Comparison of ENCODE assay signal across 16 cellular contexts in genomic region chr17:33121272-33121671, GRCh38.
DNase-seq lines count a peak whose midpoint lies in the region; ATAC-seq and TF ChIP-seq lines count a peak whose summit lies in the region.
"Had no signal": no experiment of that assay in that cellular context is flagged by ENCODE, and none has a peak within 500 bp of the region (broad histone marks: within the 10 kb centered on the region; RNA-seq: fewer than 3 reads in every experiment).

No MANE protein-coding gene starts in this region.

- no peaks in the 10 kb centered on the region for H3K4me1 ChIP-seq in foreskin keratinocyte

- DNase-seq in activated effector memory CD4-positive, alpha-beta T cell treated with anti-CD3 and anti-CD28 coated beads, Interleukin-2, amount 50 U/mL, for 16 hours = peak; percentile 8
- no peak for DNase-seq in activated effector memory CD4-positive, alpha-beta T cell treated with Interleukin-2 at 50 U/mL for 16 hours
- DNase-seq in NOMO-1 treated with dmso at 0.1 percent for 144 hours (lab: John Stamatoyannopoulos, UW; ENCODE audit: unreplicated experiment) (peak; percentile 15), foreskin keratinocyte (no peak), activated T-cell treated with anti-CD3 and anti-CD28 coated beads for 4 hours (no peak), hypothalamus (lab: John Stamatoyannopoulos, UW) (no peak)
- DNase-seq: 8988T; AML-193; C1 segment of cervical spinal cord; CD4-positive, alpha-beta T cell; DND-41; GDM1; HCEC 1CT; HFFc6 had no signal

- ATAC-seq in foreskin keratinocyte (peak; percentile 29), HG02763 (IDR thresholded peaks at IDR 0.05; ENCODE audit: unreplicated experiment) (no peak)

- no peak overlapping the region for H3K27ac ChIP-seq in foreskin keratinocyte
- H3K27ac ChIP-seq: HL-60 had no signal

- H3K27me3 ChIP-seq in foreskin keratinocyte = no peaks in the 10 kb centered on the region

- TF ChIP-seq CTCF in foreskin keratinocyte (conservative IDR thresholded peaks at IDR 0.05) = no peak

Comparison
In these comparisons a context has a peak if more than half of its experiments do, and no peak if none do; other contexts are left out.
1. DNase-seq: peak in activated effector memory CD4-positive, alpha-beta T cell treated with anti-CD3 and anti-CD28 coated beads, Interleukin-2, amount 50 U/mL, for 16 hours (single experiment) and NOMO-1 treated with dmso at 0.1 percent for 144 hours (single experiment); none in activated effector memory CD4-positive, alpha-beta T cell treated with Interleukin-2 at 50 U/mL for 16 hours (single experiment), foreskin keratinocyte (0 of 2), activated T-cell treated with anti-CD3 and anti-CD28 coated beads for 4 hours (single experiment) and hypothalamus (0 of 51).